ENCODE assay signal across 8 cellular contexts in genomic region chr14:76961631-76962302, GRCh38.
DNase-seq lines count a peak whose midpoint lies in the region; ATAC-seq and TF ChIP-seq lines count a peak whose summit lies in the region.

No MANE protein-coding gene starts in this region.

- H3K4me3 ChIP-seq in HUES48 (ENCODE audit: low read depth, low read length) = peak overlapping the region; percentile 51
- H3K4me3 ChIP-seq in SU-DHL-6 (ENCODE audit: insufficient read depth, low read length, poor library complexity, severe bottlenecking) = peak overlapping the region; percentile 39
- peak overlapping the region; percentile 22 to 36 for H3K4me3 ChIP-seq in prostate gland
- peak overlapping the region; percentile 54 for H3K4me3 ChIP-seq in upper lobe of right lung

- no peaks in the 10 kb centered on the region for H3K9me3 ChIP-seq in HUES48 (ENCODE audit: control insufficient read depth, insufficient read depth, low read length)
- no peaks in the 10 kb centered on the region for H3K9me3 ChIP-seq in SU-DHL-6 (ENCODE audit: insufficient read depth, low read length)
- H3K9me3 ChIP-seq in prostate gland = no peaks in the 10 kb centered on the region
- H3K9me3 ChIP-seq in upper lobe of right lung = no peaks in the 10 kb centered on the region

- DNase-seq in DMS79 treated with DMSO at 0.1 percent for 48 hours (lab: John Stamatoyannopoulos, UW) (peak; percentile 96), left cardiac atrium (peak; percentile 90), prostate gland (ENCODE audit: low spot score) (peak; percentile 66), upper lobe of right lung (peak; percentile 94)
- peak; percentile 98 for DNase-seq in activated naive CD8-positive, alpha-beta T cell treated with anti-CD3 and anti-CD28 coated beads, Interleukin-2, amount 50 U/mL, for 24 hours

- H3K27ac ChIP-seq in HUES48 (ENCODE audit: low read depth, low read length) (peak overlapping the region; percentile 99), SU-DHL-6 (ENCODE audit: low read depth, low read length) (no peak overlapping the region), prostate gland (peak overlapping the region; percentile 83 to 89), upper lobe of right lung (peak overlapping the region; percentile 89)

- H2AFZ ChIP-seq in SU-DHL-6 (ENCODE audit: low read depth, low read length, severe bottlenecking) = no peak overlapping the region

- TF ChIP-seq POLR2A in prostate gland (IDR thresholded peaks at IDR 0.05) = no peak

- TF ChIP-seq CTCF in SU-DHL-6 (IDR thresholded peaks at IDR 0.05; ENCODE audit: insufficient read depth, low read length, poor library complexity, severe bottlenecking) (no peak), prostate gland (IDR thresholded peaks at IDR 0.05) (no peak), upper lobe of right lung (IDR thresholded peaks at IDR 0.05) (no peak)

- 2% methylated on average over 24 of the region's 24 CpGs for WGBS in prostate gland

- peaks cover 98% of the 10 kb centered on the region for H3K4me1 Mint-ChIP-seq in activated naive CD8-positive, alpha-beta T cell treated with anti-CD3 and anti-CD28 coated beads, Interleukin-2, amount 50 U/mL, for 24 hours

- no peaks in the 10 kb centered on the region for H3K9me3 Mint-ChIP-seq in activated naive CD8-positive, alpha-beta T cell treated with anti-CD3 and anti-CD28 coated beads, Interleukin-2, amount 50 U/mL, for 24 hours

- H3K36me3 ChIP-seq in HUES48 (ENCODE audit: control insufficient read depth, insufficient read depth, low read length) (no peaks in the 10 kb centered on the region), SU-DHL-6 (ENCODE audit: low read length) (no peaks in the 10 kb centered on the region), prostate gland (no peaks in the 10 kb centered on the region), upper lobe of right lung (no peaks in the 10 kb centered on the region)

- H3F3A ChIP-seq in SU-DHL-6 (ENCODE audit: insufficient read depth) = no peaks in the 10 kb centered on the region

- H3K27me3 ChIP-seq in HUES48 (ENCODE audit: control insufficient read depth, insufficient read depth, low read length) (no peaks in the 10 kb centered on the region), SU-DHL-6 (ENCODE audit: low read length) (no peaks in the 10 kb centered on the region), prostate gland (replicated peaks; ENCODE audit: insufficient read depth) (no peaks in the 10 kb centered on the region), upper lobe of right lung (no peaks in the 10 kb centered on the region)

- H3K9me2 ChIP-seq in SU-DHL-6 (replicated peaks; ENCODE audit: insufficient read depth, low read length) = no peaks in the 10 kb centered on the region

- H3K4me3 Mint-ChIP-seq in activated naive CD8-positive, alpha-beta T cell treated with anti-CD3 and anti-CD28 coated beads, Interleukin-2, amount 50 U/mL, for 24 hours = peak overlapping the region; percentile 72

- peak overlapping the region; percentile 55 for H3K4me2 ChIP-seq in SU-DHL-6 (ENCODE audit: low read depth, low read length, poor library complexity, severe bottlenecking)

- peak overlapping the region; percentile 71 for H3K9ac ChIP-seq in HUES48 (ENCODE audit: low read depth, low read length)
- H3K9ac ChIP-seq in SU-DHL-6 (ENCODE audit: low read length) = no peak overlapping the region; the same call in 1 of the 2 replicates

- H4K20me1 ChIP-seq in SU-DHL-6 (ENCODE audit: low read depth, low read length) = no peaks in the 10 kb centered on the region

- peak; percentile 75 for ATAC-seq in GM21447 (IDR thresholded peaks at IDR 0.05; ENCODE audit: unreplicated experiment)
- ATAC-seq in activated naive CD8-positive, alpha-beta T cell treated with anti-CD3 and anti-CD28 coated beads, Interleukin-2, amount 50 U/mL, for 24 hours = peak; percentile 92
- peak; percentile 84 to 86 for ATAC-seq in left cardiac atrium
- peak; percentile 96 for ATAC-seq in upper lobe of right lung

- H3K4me1 ChIP-seq in HUES48 (ENCODE audit: control insufficient read depth, insufficient read depth, low read length) = peaks cover 50% of the 10 kb centered on the region
- peaks cover 8% of the 10 kb centered on the region for H3K4me1 ChIP-seq in prostate gland (replicated peaks)
- peaks cover 28% of the 10 kb centered on the region for H3K4me1 ChIP-seq in upper lobe of right lung

- H3K27me3 Mint-ChIP-seq in activated naive CD8-positive, alpha-beta T cell treated with anti-CD3 and anti-CD28 coated beads, Interleukin-2, amount 50 U/mL, for 24 hours = peaks cover 2% of the 10 kb centered on the region

- H3K27ac Mint-ChIP-seq in activated naive CD8-positive, alpha-beta T cell treated with anti-CD3 and anti-CD28 coated beads, Interleukin-2, amount 50 U/mL, for 24 hours = peak overlapping the region; percentile 97

- peaks cover 2% of the 10 kb centered on the region for H3K36me3 Mint-ChIP-seq in activated naive CD8-positive, alpha-beta T cell treated with anti-CD3 and anti-CD28 coated beads, Interleukin-2, amount 50 U/mL, for 24 hours (ENCODE audit: low read depth)

- intact Hi-C loops in left cardiac atrium (cut with DNase I) = loop anchor here in 1 of 2 donors (5.0 kb wide), 2 partner anchors 46 to 61 kb away; no protein-coding TSS in a partner anchor
- intact Hi-C loops in prostate gland (cut with DNase I) = no loop called here
- intact Hi-C loops in upper lobe of right lung (cut with DNase I) = no loop called here

- no peaks in the 10 kb centered on the region for H3K79me2 ChIP-seq in SU-DHL-6 (ENCODE audit: insufficient read depth, low read length)
